In the genomic region with DNA sequence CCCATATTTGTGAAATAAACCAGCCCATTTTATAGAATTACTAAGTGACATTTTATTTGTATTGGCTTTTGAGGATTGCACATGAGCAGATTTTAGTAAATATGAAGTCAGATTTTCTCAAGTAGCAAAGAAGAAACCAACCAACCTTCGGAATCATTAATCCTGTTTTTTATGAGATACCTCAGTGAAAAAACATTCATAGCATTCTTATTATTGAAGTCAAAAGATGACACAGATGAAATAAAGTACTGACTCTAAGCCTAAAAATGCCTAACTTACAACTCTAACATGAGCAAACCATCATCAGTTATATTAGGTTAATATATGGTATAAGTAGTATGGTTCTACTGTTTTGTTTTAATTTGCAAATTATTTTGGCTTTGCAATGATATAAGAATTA, we compare ENCODE assay signal across 20 cellular contexts.
"Had no signal": no experiment of that assay in that cellular context is flagged by ENCODE, and none has a peak within 500 bp of the region (broad histone marks: within the 10 kb centered on the region; RNA-seq: fewer than 3 reads in every experiment).

No MANE protein-coding gene starts in this region.

- H3K9me3 ChIP-seq: adrenal gland, breast epithelium, esophagus squamous epithelium, gastrocnemius medialis, tibial nerve had no signal

- ATAC-seq: activated T-helper 17 cell treated with anti-CD3 and anti-CD28 coated beads, Interleukin-2, amount 50 U/mL, for 72 hours; gastrocnemius medialis; left cardiac atrium; stimulated activated effector memory CD8-positive, alpha-beta T cell treated with anti-CD3 and anti-CD28 coated beads, Interleukin-12 subunit alpha, Interleukin-12 subunit beta, amount 100 ng/mL, for 72 hours; stimulated activated naive CD8-positive, alpha-beta T cell treated with anti-CD3 and anti-CD28 coated beads, Interleukin-15, amount 100 ng/mL, for 72 hours had no signal

- H3K27ac ChIP-seq: gastrocnemius medialis, WERI-Rb-1 had no signal

- H3K4me1 ChIP-seq: breast epithelium, esophagus squamous epithelium had no signal

- H3K27me3 ChIP-seq: adrenal gland, breast epithelium, esophagus squamous epithelium, gastrocnemius medialis, heart left ventricle, tibial nerve had no signal

- H3K4me3 ChIP-seq: adrenal gland, breast epithelium, coronary artery, esophagus squamous epithelium, gastrocnemius medialis, heart left ventricle, tibial nerve had no signal

- H3K36me3 ChIP-seq: adrenal gland, breast epithelium, gastrocnemius medialis, WERI-Rb-1 had no signal

- DNase-seq: activated CD4-positive, alpha-beta T cell treated with anti-CD3 and anti-CD28 coated beads, Interleukin-2, amount 50 U/mL, for 4 hours; activated CD8-positive, alpha-beta memory T cell treated with anti-CD3 and anti-CD28 coated beads for 24 hours; activated CD8-positive, alpha-beta memory T cell treated with anti-CD3 and anti-CD28 coated beads, Interleukin-2, amount 50 U/mL, for 4 hours; activated naive CD4-positive, alpha-beta T cell; activated T-cell treated with anti-CD3 and anti-CD28 coated beads, Interleukin-2, amount 50 U/mL, for 24 hours; adrenal gland; esophagus squamous epithelium; gastrocnemius medialis; heart left ventricle; islet precursor cell; left cardiac atrium; nephron progenitor cell; stimulated activated CD4-positive, alpha-beta T cell treated with anti-CD3 and anti-CD28 coated beads, Interleukin-12 subunit alpha, Interleukin-12 subunit beta, amount 100 ng/mL, for 4 hours; stimulated activated naive CD8-positive, alpha-beta T cell treated with anti-CD3 and anti-CD28 coated beads, Interleukin-15, amount 100 ng/mL, for 72 hours; WERI-Rb-1 had no signal
